ENCODE assay signal across 9 cellular contexts in the genomic region with DNA sequence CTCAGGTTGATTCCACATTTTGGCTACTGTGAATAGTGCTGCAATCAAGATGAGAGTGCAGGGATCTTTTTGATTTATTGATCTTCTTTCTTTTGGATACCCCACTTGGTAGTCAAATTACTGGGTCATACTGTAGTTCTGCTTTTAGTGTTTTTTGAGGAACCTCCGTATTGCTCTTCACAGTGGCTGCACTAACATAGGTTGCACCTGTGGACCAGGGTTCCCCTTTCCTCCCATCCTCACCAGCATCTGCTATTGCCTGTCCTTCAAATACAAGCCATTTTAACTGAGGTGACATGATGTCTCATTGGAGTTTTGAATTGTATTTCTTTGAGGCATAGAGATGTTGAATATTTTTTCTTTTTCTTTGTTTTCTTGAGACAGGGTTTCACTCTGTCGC.
"Had no signal": no experiment of that assay in that cellular context is flagged by ENCODE, and none has a peak within 500 bp of the region (broad histone marks: within the 10 kb centered on the region; RNA-seq: fewer than 3 reads in every experiment).

No MANE protein-coding gene starts in this region.

- H3K9me3 ChIP-seq: HAP-1 had no signal

- H3K36me3 ChIP-seq: HAP-1 had no signal

- H3K4me3 Mint-ChIP-seq: HFFc6 had no signal

- H3K4me3 ChIP-seq: GM23248, HAP-1, K562 had no signal

- ATAC-seq: HCT116, K562 had no signal

- DNase-seq: GM23248, GOT3, H7, HFFc6, IMR-90 had no signal

- H3K4me1 ChIP-seq: HAP-1 had no signal

- H3K9ac ChIP-seq: GM23248 had no signal

- H2AFZ ChIP-seq: GM23248 had no signal

- FAIRE-seq: HTR-8/SVneo, K562 had no signal

- H3K27ac Mint-ChIP-seq: HFFc6 had no signal

- H3K27ac ChIP-seq: GM23248 had no signal
